ENCODE assay signal across 13 cellular contexts in the genomic region with DNA sequence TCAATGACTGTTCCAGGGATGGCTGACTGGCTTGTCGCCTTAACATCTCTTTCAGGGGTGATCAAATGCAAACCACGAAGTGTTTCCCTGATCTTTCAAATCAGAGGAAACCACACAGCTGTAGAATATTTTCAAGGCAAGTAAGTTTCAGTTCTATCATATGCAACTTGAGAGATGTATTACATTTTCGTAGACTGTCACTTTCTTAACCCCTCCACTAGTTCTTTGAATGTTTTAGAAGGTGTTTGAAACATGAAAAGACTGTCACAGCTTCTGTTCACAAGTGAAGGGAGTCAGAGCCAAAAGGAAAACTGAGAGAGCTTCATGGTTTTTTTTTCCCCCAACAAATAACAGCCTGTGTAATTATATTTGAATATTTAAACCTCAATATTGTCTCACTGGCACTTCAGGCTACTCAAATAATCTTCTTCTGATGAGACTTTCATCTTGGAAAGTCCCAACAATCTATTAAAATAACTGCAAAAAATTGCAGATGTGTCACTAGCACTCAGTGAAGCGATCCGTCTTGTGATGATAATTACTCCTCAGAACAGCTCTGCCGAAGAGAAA. TPM values are rescaled to one million over a fixed set of nuclear protein-coding genes. Genes with fewer than 3 reads are reported as not detected.
DNase-seq lines count a peak whose midpoint lies in the region; ATAC-seq lines count a peak whose summit lies in the region.
"Had no signal": no experiment of that assay in that cellular context is flagged by ENCODE, and none has a peak within 500 bp of the region (broad histone marks: within the 10 kb centered on the region; RNA-seq: fewer than 3 reads in every experiment).

No MANE protein-coding gene starts in this region.

- H3K9me3 Mint-ChIP-seq in activated T-cell treated with anti-CD3 and anti-CD28 coated beads, Interleukin-2, amount 50 U/mL, for 4 hours, result no peaks in the 10 kb centered on the region
- no peaks in the 10 kb centered on the region for H3K9me3 Mint-ChIP-seq in stimulated activated naive B cell treated with anti-CD40 and anti-IgM and Interleukin-4, amounts not matched to agents 10 μg/mL and 1 μg/mL and 100 μg/mL, for 72 hours
- H3K9me3 Mint-ChIP-seq: brain had no signal

- peaks cover 25% of the 10 kb centered on the region for H3K27me3 Mint-ChIP-seq in activated T-cell treated with anti-CD3 and anti-CD28 coated beads, Interleukin-2, amount 50 U/mL, for 4 hours (ENCODE audit: low read depth)
- peaks cover 26 to 37% of the 10 kb centered on the region in 2 donors for H3K27me3 Mint-ChIP-seq in stimulated activated naive B cell treated with anti-CD40 and anti-IgM and Interleukin-4, amounts not matched to agents 10 μg/mL and 1 μg/mL and 100 μg/mL, for 72 hours

- ATAC-seq in activated T-cell treated with anti-CD3 and anti-CD28 coated beads, Interleukin-2, amount 50 U/mL, for 4 hours, result peak; percentile 46 to 58
- ATAC-seq in GM21737 (IDR thresholded peaks at IDR 0.05; ENCODE audit: unreplicated experiment), result peak; percentile 50
- peak; percentile 55 for ATAC-seq in HG03558 (IDR thresholded peaks at IDR 0.05; ENCODE audit: extremely low read depth, unreplicated experiment)
- ATAC-seq in stimulated activated naive B cell treated with anti-CD40 and anti-IgM and Interleukin-4, amounts not matched to agents 10 μg/mL and 1 μg/mL and 100 μg/mL, for 72 hours (replicated peaks), result peak; percentile 52 to 75
- ATAC-seq: activated CD8-positive, alpha-beta memory T cell treated with anti-CD3 and anti-CD28 coated beads, Interleukin-2, amount 10 ng/mL, durations not matched to agents 7 days and 5 days had no signal

- no peak overlapping the region for H3K4me3 Mint-ChIP-seq in activated T-cell treated with anti-CD3 and anti-CD28 coated beads, Interleukin-2, amount 50 U/mL, for 4 hours
- no peak overlapping the region for H3K4me3 Mint-ChIP-seq in stimulated activated naive B cell treated with anti-CD40 and anti-IgM and Interleukin-4, amounts not matched to agents 10 μg/mL and 1 μg/mL and 100 μg/mL, for 72 hours
- H3K4me3 Mint-ChIP-seq: activated CD8-positive, alpha-beta memory T cell treated with anti-CD3 and anti-CD28 coated beads, Interleukin-2, amount 10 ng/mL, durations not matched to agents 7 days and 5 days; brain had no signal

- H3K4me1 Mint-ChIP-seq in activated T-cell treated with anti-CD3 and anti-CD28 coated beads, Interleukin-2, amount 50 U/mL, for 4 hours (ENCODE audit: low read depth), result peaks cover 6% of the 10 kb centered on the region
- no peaks in the 10 kb centered on the region for H3K4me1 Mint-ChIP-seq in stimulated activated naive B cell treated with anti-CD40 and anti-IgM and Interleukin-4, amounts not matched to agents 10 μg/mL and 1 μg/mL and 100 μg/mL, for 72 hours

- H3K27ac Mint-ChIP-seq in stimulated activated naive B cell treated with anti-CD40 and anti-IgM and Interleukin-4, amounts not matched to agents 10 μg/mL and 1 μg/mL and 100 μg/mL, for 72 hours, result peak overlapping the region; percentile 53
- H3K27ac Mint-ChIP-seq: activated CD8-positive, alpha-beta memory T cell treated with anti-CD3 and anti-CD28 coated beads, Interleukin-2, amount 10 ng/mL, durations not matched to agents 7 days and 5 days; brain had no signal

- DNase-seq in activated T-cell treated with anti-CD3 and anti-CD28 coated beads, Interleukin-2, amount 50 U/mL, for 4 hours, result no peak
- DNase-seq in activated T-cell treated with anti-CD3 and anti-CD28 coated beads, Interleukin-2, amount 50 U/mL, for 48 hours, result no peak
- DNase-seq in stimulated activated naive B cell treated with anti-CD40 and anti-IgM and Interleukin-4, amounts not matched to agents 10 μg/mL and 1 μg/mL and 100 μg/mL, for 72 hours, result no peak
- DNase-seq in stimulated activated naive CD4-positive, alpha-beta T cell (lab: John Stamatoyannopoulos, UW), result no peak
- DNase-seq in HuH-7.5 (ENCODE audit: low spot score), result no peak
- no peak for DNase-seq in NCI-H82 treated with DMSO at 0.1 percent for 48 hours (lab: John Stamatoyannopoulos, UW; ENCODE audit: unreplicated experiment)
- DNase-seq: activated CD8-positive, alpha-beta memory T cell treated with anti-CD3 and anti-CD28 coated beads, Interleukin-2, amount 10 ng/mL, durations not matched to agents 7 days and 5 days; GDM1; NCI-H748 treated with DMSO at 0.1 percent for 48 hours; upper lobe of left lung had no signal

- no peaks in the 10 kb centered on the region for H3K36me3 Mint-ChIP-seq in activated T-cell treated with anti-CD3 and anti-CD28 coated beads, Interleukin-2, amount 50 U/mL, for 4 hours (ENCODE audit: insufficient read depth)
- no peaks in the 10 kb centered on the region for H3K36me3 Mint-ChIP-seq in stimulated activated naive B cell treated with anti-CD40 and anti-IgM and Interleukin-4, amounts not matched to agents 10 μg/mL and 1 μg/mL and 100 μg/mL, for 72 hours
- H3K36me3 Mint-ChIP-seq: activated CD8-positive, alpha-beta memory T cell treated with anti-CD3 and anti-CD28 coated beads, Interleukin-2, amount 10 ng/mL, durations not matched to agents 7 days and 5 days; brain had no signal

RNA-seq across cellular contexts. Expression of a gene that starts 25.9 kb away (rescaled TPM):
- total RNA-seq in activated T-cell treated with anti-CD3 and anti-CD28 coated beads, Interleukin-2, amount 50 U/mL, for 4 hours, result 10 to 100 TPM; 22.9 to 24.7 (median 24.2) TPM
